ENCODE assay signal across 1 cellular context in genomic region chr3:48663489-48664312, GRCh38.
TF ChIP-seq lines count a peak whose summit lies in the region.

No MANE protein-coding gene starts in this region.

TF ChIP-seq in HepG2, 621 proteins besides CTCF, POLR2A, EP300 and RAD21 (continued from another document and continues in another):
- TF ChIP-seq ZNF260 (CRISPR knock-in tag; IDR thresholded peaks at IDR 0.05; ENCODE audit: borderline replicate concordance, low read depth) (no peak), TAF15 (IDR thresholded peaks at IDR 0.05; ENCODE audit: low read depth, low read length, poor library complexity, severe bottlenecking) (peak; percentile 40), ZNF724P (CRISPR knock-in tag; IDR thresholded peaks at IDR 0.05; ENCODE audit: borderline replicate concordance) (peak; percentile 88; the same call in 1 of the 2 replicates), ZNF782 (CRISPR knock-in tag; IDR thresholded peaks at IDR 0.05; ENCODE audit: borderline replicate concordance) (no peak; the same call in 1 of the 2 replicates), CENPBD1 (CRISPR knock-in tag; IDR thresholded peaks at IDR 0.05; ENCODE audit: borderline replicate concordance, low read depth) (no peak), ZNF547 (CRISPR knock-in tag; IDR thresholded peaks at IDR 0.05) (peak; percentile 96), ZNF788 (CRISPR knock-in tag; IDR thresholded peaks at IDR 0.05; ENCODE audit: borderline replicate concordance) (peak; percentile 79), RBAK (CRISPR knock-in tag; IDR thresholded peaks at IDR 0.05) (no peak), EZH2 (conservative IDR thresholded peaks at IDR 0.05; ENCODE audit: low read depth, low read length) (no peak), ZNF205 (CRISPR knock-in tag; IDR thresholded peaks at IDR 0.05) (no peak), ZKSCAN1 (IDR thresholded peaks at IDR 0.05; ENCODE audit: low read length) (no peak), ZNF10 (CRISPR knock-in tag; IDR thresholded peaks at IDR 0.05; ENCODE audit: borderline replicate concordance, low read depth) (no peak), ZNF570 (CRISPR knock-in tag; IDR thresholded peaks at IDR 0.05; ENCODE audit: borderline replicate concordance) (no peak), KDM2A (CRISPR knock-in tag; IDR thresholded peaks at IDR 0.05; ENCODE audit: borderline replicate concordance, low read depth) (peak; percentile 99), ESRRA (CRISPR knock-in tag; IDR thresholded peaks at IDR 0.05; ENCODE audit: low read depth) (no peak; the same call in 1 of the 2 replicates), ZIK1 (CRISPR knock-in tag; IDR thresholded peaks at IDR 0.05; ENCODE audit: borderline replicate concordance, low read depth) (peak; percentile 21), ZNF337 (CRISPR knock-in tag; IDR thresholded peaks at IDR 0.05; ENCODE audit: borderline replicate concordance, low read depth) (peak; percentile 82; the same call in 1 of the 2 replicates), NFAT5 (CRISPR knock-in tag; IDR thresholded peaks at IDR 0.05) (0 out of 2 replicates have a peak, but pooled peaks have one; percentile 62), MTERF4 (CRISPR knock-in tag; IDR thresholded peaks at IDR 0.05) (peak; percentile 96), JDP2 (CRISPR knock-in tag; IDR thresholded peaks at IDR 0.05; ENCODE audit: borderline replicate concordance) (no peak), CSRNP2 (CRISPR knock-in tag; conservative IDR thresholded peaks at IDR 0.05; ENCODE audit: low read depth) (no peak), ZNF580 (CRISPR knock-in tag; IDR thresholded peaks at IDR 0.05; ENCODE audit: borderline replicate concordance, low read depth) (no peak; the same call in 1 of the 2 replicates), SATB2 (CRISPR knock-in tag; IDR thresholded peaks at IDR 0.05) (no peak), HOXA9 (CRISPR knock-in tag; IDR thresholded peaks at IDR 0.05; ENCODE audit: borderline replicate concordance) (no peak), CREM (IDR thresholded peaks at IDR 0.05) (peak; percentile 81), CREM (CRISPR knock-in tag; IDR thresholded peaks at IDR 0.05) (no peak), STAT5B (CRISPR knock-in tag; IDR thresholded peaks at IDR 0.05) (no peak), ZBTB7B (CRISPR knock-in tag; IDR thresholded peaks at IDR 0.05) (0 out of 2 replicates have a peak, but pooled peaks have one; percentile 28), HMG20B (CRISPR knock-in tag; conservative IDR thresholded peaks at IDR 0.05) (no peak), DRAP1 (CRISPR knock-in tag; IDR thresholded peaks at IDR 0.05) (0 out of 2 replicates have a peak, but pooled peaks have one; percentile 31), ZNF124 (CRISPR knock-in tag; IDR thresholded peaks at IDR 0.05) (no peak), ZFAT (CRISPR knock-in tag; conservative IDR thresholded peaks at IDR 0.05) (no peak), POLR2G (IDR thresholded peaks at IDR 0.05; ENCODE audit: low read depth, low read length) (peak; percentile 91), ATF2 (CRISPR knock-in tag; IDR thresholded peaks at IDR 0.05) (peak; percentile 100), SMAD9 (CRISPR knock-in tag; IDR thresholded peaks at IDR 0.05) (no peak), ZNF274 (CRISPR knock-in tag; IDR thresholded peaks at IDR 0.05) (peak; percentile 70), DNMT1 (CRISPR knock-in tag; IDR thresholded peaks at IDR 0.05) (no peak), BHLHE40 (IDR thresholded peaks at IDR 0.05; ENCODE audit: low read length) (peak; percentile 94), TFDP2 (CRISPR knock-in tag; IDR thresholded peaks at IDR 0.05) (peak; percentile 80), ZBTB4 (CRISPR knock-in tag; IDR thresholded peaks at IDR 0.05; ENCODE audit: borderline replicate concordance) (peak; percentile 53; the same call in 1 of the 2 replicates), HIVEP1 (CRISPR knock-in tag; IDR thresholded peaks at IDR 0.05) (peak; percentile 90), CBX1 (IDR thresholded peaks at IDR 0.05; ENCODE audit: low read depth) (no peak), ZNF251 (CRISPR knock-in tag; IDR thresholded peaks at IDR 0.05) (no peak), ZNF790 (CRISPR knock-in tag; IDR thresholded peaks at IDR 0.05; ENCODE audit: borderline replicate concordance) (peak; percentile 89; the same call in 1 of the 2 replicates), AKAP8 (CRISPR knock-in tag; IDR thresholded peaks at IDR 0.05) (peak; percentile 93), NR0B2 (CRISPR knock-in tag; IDR thresholded peaks at IDR 0.05) (peak; percentile 24; the same call in 1 of the 2 replicates), ZNF564 (CRISPR knock-in tag; IDR thresholded peaks at IDR 0.05) (peak; percentile 79; the same call in 1 of the 2 replicates), ZBTB25 (CRISPR knock-in tag; IDR thresholded peaks at IDR 0.05) (peak; percentile 92), XBP1 (CRISPR knock-in tag; IDR thresholded peaks at IDR 0.05) (0 out of 2 replicates have a peak, but pooled peaks have one; percentile 37), PHF21A (CRISPR knock-in tag; IDR thresholded peaks at IDR 0.05) (peak; percentile 81), MEF2D (CRISPR knock-in tag; IDR thresholded peaks at IDR 0.05) (peak; percentile 89), ZNF138 (CRISPR knock-in tag; IDR thresholded peaks at IDR 0.05; ENCODE audit: low read depth) (0 out of 2 replicates have a peak, but pooled peaks have one; percentile 52), TBP (CRISPR knock-in tag; IDR thresholded peaks at IDR 0.05) (no peak), ZNF530 (CRISPR knock-in tag; IDR thresholded peaks at IDR 0.05; ENCODE audit: low read depth) (no peak)
